ENCODE assay signal across 16 cellular contexts in genomic region chr6:3013901-3014674, GRCh38.
"Had no signal": no experiment of that assay in that cellular context is flagged by ENCODE, and none has a peak within 500 bp of the region (broad histone marks: within the 10 kb centered on the region; RNA-seq: fewer than 3 reads in every experiment).

No MANE protein-coding gene starts in this region.

- H3K9me3 ChIP-seq: thyroid gland, vagina had no signal

- H3K27me3 ChIP-seq: thyroid gland, vagina had no signal

- H3K4me1 ChIP-seq: parathyroid adenoma, thyroid gland, vagina had no signal

- H3K27ac ChIP-seq: parathyroid adenoma, thyroid gland, vagina had no signal

- H3K9ac ChIP-seq: parathyroid adenoma had no signal

- H3K4me1 Mint-ChIP-seq: brain, nephron had no signal

- H3K4me3 ChIP-seq: smooth muscle cell, thyroid gland, vagina had no signal

- ATAC-seq: activated CD4-positive, CD25-positive, alpha-beta regulatory T cell treated with anti-CD3 and anti-CD28 coated beads, Interleukin-2, amount 50 U/mL, for 24 hours; activated CD8-positive, alpha-beta memory T cell treated with anti-CD3 and anti-CD28 coated beads, Interleukin-2, amount 10 ng/mL, durations not matched to agents 7 days and 5 days had no signal

- H2AFZ ChIP-seq: parathyroid adenoma had no signal

- H3K27me3 Mint-ChIP-seq: activated CD8-positive, alpha-beta memory T cell treated with anti-CD3 and anti-CD28 coated beads, Interleukin-2, amount 10 ng/mL, durations not matched to agents 7 days and 5 days; activated naive CD8-positive, alpha-beta T cell; brain had no signal

- DNase-seq: activated CD8-positive, alpha-beta memory T cell treated with anti-CD3 and anti-CD28 coated beads, Interleukin-2, amount 10 ng/mL, durations not matched to agents 7 days and 5 days; activated gamma-delta T cell; activated T-cell treated with anti-CD3 and anti-CD28 coated beads, Interleukin-2, amount 50 U/mL, for 48 hours; amygdala; effector memory CD4-positive, alpha-beta T cell; immature natural killer cell; left cardiac atrium had no signal

- H3K79me2 ChIP-seq: parathyroid adenoma had no signal

- H3K4me2 ChIP-seq: smooth muscle cell had no signal

- H3K4me3 Mint-ChIP-seq: activated CD8-positive, alpha-beta memory T cell treated with anti-CD3 and anti-CD28 coated beads, Interleukin-2, amount 10 ng/mL, durations not matched to agents 7 days and 5 days; activated naive CD8-positive, alpha-beta T cell; brain; immature natural killer cell; nephron; stimulated activated effector memory CD8-positive, alpha-beta T cell treated with anti-CD3 and anti-CD28 coated beads, Interleukin-12 subunit alpha, Interleukin-12 subunit beta, amount 100 ng/mL, for 72 hours had no signal
